10 cellular contexts compared by ENCODE assay signal in the genomic region with DNA sequence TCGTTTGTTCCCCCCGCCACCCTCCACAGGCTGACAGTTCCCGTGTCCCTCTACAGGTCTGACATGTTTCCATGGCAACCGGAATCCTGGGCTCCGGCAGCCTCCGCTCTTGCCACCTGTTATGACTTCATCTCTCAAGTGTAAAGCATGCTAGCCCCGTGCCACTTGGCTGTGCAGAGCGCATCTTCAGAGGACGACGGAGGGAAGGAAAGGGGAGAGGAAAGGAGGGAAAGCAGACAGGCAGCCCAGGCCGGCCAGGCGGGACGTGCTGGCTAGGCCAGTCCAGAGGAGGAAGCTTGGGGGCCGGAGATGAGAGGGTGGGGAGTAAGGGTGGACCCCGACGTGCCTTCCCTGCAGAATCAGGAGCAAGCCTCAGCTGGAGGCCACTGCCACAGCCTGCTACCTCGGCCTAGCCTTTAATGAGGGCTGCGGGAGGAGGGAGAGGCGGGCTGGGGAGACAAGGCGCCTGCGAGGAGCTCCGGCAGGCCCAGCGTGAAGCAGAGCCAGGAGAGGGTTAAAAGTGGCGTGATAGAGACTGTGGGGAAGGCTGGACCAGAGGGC.
A peak's percentile ranks its signal among the peaks of the same experiment; 100 is the strongest.
DNase-seq lines count a peak whose midpoint lies in the region; ATAC-seq and TF ChIP-seq lines count a peak whose summit lies in the region.
"Had no signal": no experiment of that assay in that cellular context is flagged by ENCODE, and none has a peak within 500 bp of the region (broad histone marks: within the 10 kb centered on the region; RNA-seq: fewer than 3 reads in every experiment).

No MANE protein-coding gene starts in this region.

- no peak overlapping the region for H2BK120ac ChIP-seq in mesendoderm (ENCODE audit: low read depth, low read length)

- ATAC-seq in GM19452 (IDR thresholded peaks at IDR 0.05; ENCODE audit: unreplicated experiment) (no peak), GM19455 (IDR thresholded peaks at IDR 0.05; ENCODE audit: unreplicated experiment) (no peak)
- ATAC-seq: sciatic nerve had no signal

- H2BK15ac ChIP-seq in mesendoderm (replicated peaks; ENCODE audit: low read depth), result no peak overlapping the region

- H4K5ac ChIP-seq in mesendoderm (ENCODE audit: low read length), result no peak overlapping the region

- no peak overlapping the region for H3K56ac ChIP-seq in mesendoderm (ENCODE audit: low read length)

- DNase-seq in DMS 273 (lab: John Stamatoyannopoulos, UW; ENCODE audit: unreplicated experiment) (peak; percentile 95), NCI-H1105 treated with DMSO at 0.1 percent for 48 hours (lab: John Stamatoyannopoulos, UW) (peak; percentile 82), astrocyte of the spinal cord (ENCODE audit: low read depth, low spot score) (peak; percentile 25), mesendoderm (peak; percentile 26), CD1c-positive myeloid dendritic cell (ENCODE audit: extremely low spot score) (no peak)
- DNase-seq: CD4-positive, CD25-positive, alpha-beta regulatory T cell; SW 1271 had no signal

- no peaks in the 10 kb centered on the region for H3K36me3 ChIP-seq in mesendoderm (ENCODE audit: control insufficient read depth, insufficient read depth, low read length)

- H2AK5ac ChIP-seq in mesendoderm (ENCODE audit: low read length), result no peak overlapping the region

- H2BK5ac ChIP-seq in mesendoderm (ENCODE audit: low read length), result no peak overlapping the region

- no peaks in the 10 kb centered on the region for H3K79me1 ChIP-seq in mesendoderm (ENCODE audit: low read length)

- no peaks in the 10 kb centered on the region for H3K4me1 ChIP-seq in mesendoderm (ENCODE audit: control insufficient read depth, low read depth, low read length)

- H3K27ac ChIP-seq in mesendoderm (ENCODE audit: low read depth, low read length), result no peak overlapping the region

- no peak overlapping the region for H3K23ac ChIP-seq in mesendoderm (ENCODE audit: low read length)

- no CpG with 5 or more reads among the region's 24 CpGs for WGBS in mesendoderm (ENCODE audit: extremely low coverage, insufficient coverage, low lambda C conversion rate)

- H3K18ac ChIP-seq in mesendoderm (ENCODE audit: low read length), result no peak overlapping the region

- H4K8ac ChIP-seq in mesendoderm (ENCODE audit: low read depth, low read length), result no peak overlapping the region

- H3K79me2 ChIP-seq in mesendoderm (ENCODE audit: control insufficient read depth, insufficient read depth, low read length), result no peaks in the 10 kb centered on the region

- no peak overlapping the region for H3K4ac ChIP-seq in mesendoderm (ENCODE audit: low read depth, low read length)

- TF ChIP-seq CTCF in astrocyte of the spinal cord (IDR thresholded peaks at IDR 0.05; ENCODE audit: low read depth, low read length), result no peak

- H3K4me3 ChIP-seq in astrocyte of the spinal cord (ENCODE audit: low read depth, low read length) (no peak overlapping the region), mesendoderm (ENCODE audit: low read length) (no peak overlapping the region)

- no peak overlapping the region for H3K4me2 ChIP-seq in mesendoderm (ENCODE audit: low read length)

- H3K9ac ChIP-seq in mesendoderm (ENCODE audit: low read length), result no peak overlapping the region

- in situ Hi-C loops in astrocyte of the spinal cord (cut with HindIII; ENCODE audit: low sequenced_read_pairs), result no loop called here

- no peaks in the 10 kb centered on the region for H3K27me3 ChIP-seq in mesendoderm (ENCODE audit: insufficient read depth, low read length, poor library complexity)
